In the genomic region with DNA sequence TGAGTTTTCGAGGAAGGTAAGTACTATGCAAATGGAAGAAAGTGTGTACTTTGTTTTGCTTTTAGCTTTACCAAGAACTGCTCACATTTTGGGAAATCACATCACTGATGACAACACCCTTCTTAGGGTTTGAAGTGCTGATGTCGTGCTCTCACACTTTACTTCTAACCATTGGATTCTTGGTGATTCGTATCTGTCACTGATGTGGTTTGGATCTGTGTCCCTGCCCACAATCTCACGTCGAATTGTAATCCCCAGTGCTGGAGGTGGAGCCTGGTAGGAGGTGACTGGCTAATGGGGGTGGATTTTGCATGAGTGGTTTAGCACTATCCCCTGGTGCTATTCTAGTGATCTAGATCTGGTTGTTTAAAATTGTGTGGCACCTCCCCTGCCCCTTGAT, we compare ENCODE assay signal across 25 cellular contexts.
DNase-seq lines count a peak whose midpoint lies in the region; ATAC-seq and TF ChIP-seq lines count a peak whose summit lies in the region.
"Had no signal": no experiment of that assay in that cellular context is flagged by ENCODE, and none has a peak within 500 bp of the region (broad histone marks: within the 10 kb centered on the region; RNA-seq: fewer than 3 reads in every experiment).

No MANE protein-coding gene starts in this region.

- ATAC-seq in CD8-positive, alpha-beta T cell, result peak; percentile 84
- peak; percentile 90 for ATAC-seq in activated T-helper 17 cell treated with anti-CD3 and anti-CD28 coated beads, Interleukin-2, amount 50 U/mL, for 72 hours (replicated peaks)
- ATAC-seq in GM21576 (IDR thresholded peaks at IDR 0.05; ENCODE audit: unreplicated experiment), result no peak
- ATAC-seq: GM23338 had no signal

- H3K9me3 ChIP-seq in CD8-positive, alpha-beta T cell (ENCODE audit: low read length), result no peaks in the 10 kb centered on the region
- H3K9me3 ChIP-seq: Caco-2, spleen, transverse colon had no signal

- intact Hi-C loops in activated CD4-positive, alpha-beta T cell treated with anti-CD3 and anti-CD28 coated beads, Interleukin-2, amount 10 ng/mL, durations not matched to agents 24 days and 14 days (cut with micrococcal nuclease), result no loop called here
- intact Hi-C loops in CD8-positive, alpha-beta T cell (cut with DNase I, micrococcal nuclease), result no loop called here

- POLR2A ChIA-PET in CD8-positive, alpha-beta T cell (lab: Charles Lee), result no interaction called here

- H3K4me3 Mint-ChIP-seq in activated CD4-positive, alpha-beta T cell treated with anti-CD3 and anti-CD28 coated beads, Interleukin-2, amount 10 ng/mL, durations not matched to agents 24 days and 14 days, result no peak overlapping the region
- H3K4me3 Mint-ChIP-seq in CD8-positive, alpha-beta T cell, result no peak overlapping the region
- H3K4me3 Mint-ChIP-seq in activated T-helper 17 cell treated with anti-CD3 and anti-CD28 coated beads, Interleukin-2, amount 50 U/mL, for 72 hours, result no peak overlapping the region
- H3K4me3 Mint-ChIP-seq: B cell, GM23338, naive B cell had no signal

- H3K27me3 Mint-ChIP-seq in activated CD4-positive, alpha-beta T cell treated with anti-CD3 and anti-CD28 coated beads, Interleukin-2, amount 10 ng/mL, durations not matched to agents 24 days and 14 days, result peaks cover 23% of the 10 kb centered on the region
- peaks cover 15% of the 10 kb centered on the region for H3K27me3 Mint-ChIP-seq in CD8-positive, alpha-beta T cell (ENCODE audit: low read depth)
- peaks cover 19% of the 10 kb centered on the region for H3K27me3 Mint-ChIP-seq in activated T-helper 17 cell treated with anti-CD3 and anti-CD28 coated beads, Interleukin-2, amount 50 U/mL, for 72 hours

- peaks cover 7% of the 10 kb centered on the region for H3K4me1 Mint-ChIP-seq in activated CD4-positive, alpha-beta T cell treated with anti-CD3 and anti-CD28 coated beads, Interleukin-2, amount 10 ng/mL, durations not matched to agents 24 days and 14 days
- H3K4me1 Mint-ChIP-seq in CD8-positive, alpha-beta T cell (ENCODE audit: low read depth), result peaks cover 12% of the 10 kb centered on the region
- H3K4me1 Mint-ChIP-seq in activated T-helper 17 cell treated with anti-CD3 and anti-CD28 coated beads, Interleukin-2, amount 50 U/mL, for 72 hours, result peaks cover 6% of the 10 kb centered on the region
- H3K4me1 Mint-ChIP-seq: B cell, naive B cell had no signal

- H3K36me3 Mint-ChIP-seq in activated CD4-positive, alpha-beta T cell treated with anti-CD3 and anti-CD28 coated beads, Interleukin-2, amount 10 ng/mL, durations not matched to agents 24 days and 14 days (ENCODE audit: low read depth), result no peaks in the 10 kb centered on the region
- H3K36me3 Mint-ChIP-seq in CD8-positive, alpha-beta T cell, result no peaks in the 10 kb centered on the region
- H3K36me3 Mint-ChIP-seq in activated T-helper 17 cell treated with anti-CD3 and anti-CD28 coated beads, Interleukin-2, amount 50 U/mL, for 72 hours (ENCODE audit: low read depth), result no peaks in the 10 kb centered on the region
- H3K36me3 Mint-ChIP-seq: naive B cell had no signal

- H3K36me3 ChIP-seq in CD8-positive, alpha-beta T cell (ENCODE audit: insufficient read depth, low read length), result no peaks in the 10 kb centered on the region
- H3K36me3 ChIP-seq: spleen, transverse colon had no signal

- CTCF ChIA-PET in CD8-positive, alpha-beta T cell (lab: Charles Lee), result no interaction called here

- H3K9me3 Mint-ChIP-seq in activated CD4-positive, alpha-beta T cell treated with anti-CD3 and anti-CD28 coated beads, Interleukin-2, amount 10 ng/mL, durations not matched to agents 24 days and 14 days, result no peaks in the 10 kb centered on the region
- no peaks in the 10 kb centered on the region for H3K9me3 Mint-ChIP-seq in CD8-positive, alpha-beta T cell
- H3K9me3 Mint-ChIP-seq in activated T-helper 17 cell treated with anti-CD3 and anti-CD28 coated beads, Interleukin-2, amount 50 U/mL, for 72 hours, result no peaks in the 10 kb centered on the region
- H3K9me3 Mint-ChIP-seq: GM23338 had no signal

- no peaks in the 10 kb centered on the region for H3K4me1 ChIP-seq in CD8-positive, alpha-beta T cell (ENCODE audit: insufficient read depth, low read length)
- H3K4me1 ChIP-seq: Caco-2, spleen, transverse colon had no signal

- H3K27ac Mint-ChIP-seq in activated CD4-positive, alpha-beta T cell treated with anti-CD3 and anti-CD28 coated beads, Interleukin-2, amount 10 ng/mL, durations not matched to agents 24 days and 14 days, result no peak overlapping the region
- no peak overlapping the region for H3K27ac Mint-ChIP-seq in CD8-positive, alpha-beta T cell
- H3K27ac Mint-ChIP-seq in activated T-helper 17 cell treated with anti-CD3 and anti-CD28 coated beads, Interleukin-2, amount 50 U/mL, for 72 hours, result no peak overlapping the region
- H3K27ac Mint-ChIP-seq: B cell, GM23338 had no signal

- H3K4me3 ChIP-seq in CD8-positive, alpha-beta T cell (ENCODE audit: low read depth, low read length), result no peak overlapping the region
- H3K4me3 ChIP-seq: GM23338, spleen, transverse colon had no signal

- H3K27me3 ChIP-seq in CD8-positive, alpha-beta T cell (ENCODE audit: insufficient read depth, low read length), result no peaks in the 10 kb centered on the region
- H3K27me3 ChIP-seq: transverse colon had no signal

- H3K27ac ChIP-seq in CD8-positive, alpha-beta T cell (ENCODE audit: low read depth, low read length), result no peak overlapping the region
- H3K27ac ChIP-seq: spleen, transverse colon had no signal

- peak; percentile 74 for DNase-seq in activated CD4-positive, alpha-beta T cell treated with anti-CD3 and anti-CD28 coated beads, Interleukin-2, amount 10 ng/mL, durations not matched to agents 24 days and 14 days
- no peak for DNase-seq in activated CD4-positive, alpha-beta T cell treated with anti-CD3 and anti-CD28 coated beads, Interleukin-2, amount 50 U/mL, for 1 hour
- no peak for DNase-seq in CD8-positive, alpha-beta T cell
- DNase-seq in stimulated activated CD4-positive, alpha-beta T cell treated with anti-CD3 and anti-CD28 coated beads, Interleukin-4, amount 100 ng/mL, for 24 hours, result peak; percentile 12
- no peak for DNase-seq in inferior parietal cortex (ENCODE audit: extremely low spot score)
- no peak for DNase-seq in DMS114 treated with DMSO at 0.1 percent for 48 hours (lab: John Stamatoyannopoulos, UW; ENCODE audit: unreplicated experiment)
- DNase-seq: activated CD8-positive, alpha-beta memory T cell treated with anti-CD3 and anti-CD28 coated beads for 24 hours; activated effector memory CD4-positive, alpha-beta T cell treated with anti-CD3 and anti-CD28 coated beads, Interleukin-2, amount 50 U/mL, for 16 hours; anterior cingulate cortex; Caco-2; dermis blood vessel endothelial cell; head of caudate nucleus; KBM-7; naive B cell; NCI-H146; NCI-H2171 treated with DMSO at 0.1 percent for 48 hours; NCI-H526; retina; spleen; stimulated activated naive CD4-positive, alpha-beta T cell treated with Interleukin-2 at 50 U/mL for 16 hours; transverse colon had no signal

- no peak for TF ChIP-seq CTCF in CD8-positive, alpha-beta T cell (IDR thresholded peaks at IDR 0.05)

Comparison
In these comparisons a context has a peak if more than half of its experiments do, and no peak if none do; other contexts are left out.
1. DNase-seq: peak in activated CD4-positive, alpha-beta T cell treated with anti-CD3 and anti-CD28 coated beads, Interleukin-2, amount 10 ng/mL, durations not matched to agents 24 days and 14 days (single experiment) and stimulated activated CD4-positive, alpha-beta T cell treated with anti-CD3 and anti-CD28 coated beads, Interleukin-4, amount 100 ng/mL, for 24 hours (single experiment); none in activated CD4-positive, alpha-beta T cell treated with anti-CD3 and anti-CD28 coated beads, Interleukin-2, amount 50 U/mL, for 1 hour (single experiment), CD8-positive, alpha-beta T cell (0 of 7), inferior parietal cortex (single experiment) and DMS114 treated with DMSO at 0.1 percent for 48 hours (single experiment).